ENCODE assay signal across 21 cellular contexts in the genomic region with DNA sequence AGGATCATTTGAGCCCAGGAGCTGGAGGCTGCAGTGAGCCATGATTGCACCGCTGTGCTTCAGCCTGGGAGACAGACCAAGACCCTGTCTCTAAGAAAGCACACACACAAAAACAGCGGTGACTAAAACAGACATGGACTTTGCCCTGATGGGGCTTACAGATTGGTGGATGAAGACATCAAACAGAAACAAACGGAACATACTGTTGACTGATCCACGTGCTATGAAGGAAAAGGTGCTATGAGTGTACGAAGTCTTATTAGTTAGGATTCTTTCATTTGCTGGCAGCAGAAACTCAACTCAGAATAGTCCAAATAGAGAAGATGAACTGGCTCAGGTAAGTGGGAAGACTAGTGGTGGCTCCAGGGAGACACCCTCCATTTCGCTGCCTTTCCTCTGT.
"Had no signal": no experiment of that assay in that cellular context is flagged by ENCODE, and none has a peak within 500 bp of the region (broad histone marks: within the 10 kb centered on the region; RNA-seq: fewer than 3 reads in every experiment).

No MANE protein-coding gene starts in this region.

- H3K4me1 ChIP-seq: esophagus muscularis mucosa, gastrocnemius medialis, heart right ventricle, left lung, lower lobe of right lung had no signal

- FAIRE-seq: colon, endothelial cell of umbilical vein, islet of Langerhans had no signal

- DNase-seq: dermis blood vessel endothelial cell; dorsolateral prefrontal cortex; effector CD4-positive, alpha-beta T cell; effector memory CD4-positive, alpha-beta T cell; foreskin melanocyte; gastrocnemius medialis; glutamatergic neuron; head of caudate nucleus; heart right ventricle; hippocampal formation; left cardiac atrium; left lung; left ventricle myocardium superior; lower lobe of right lung; mesenchymal stem cell; midbrain had no signal

- ATAC-seq: gastrocnemius medialis, heart right ventricle, left cardiac atrium, left lung, left ventricle myocardium superior, lower lobe of right lung had no signal

- H3K4me3 ChIP-seq: coronary artery, dorsolateral prefrontal cortex, esophagus muscularis mucosa, gastrocnemius medialis, heart right ventricle, left lung, lower lobe of right lung had no signal

- H3K27ac ChIP-seq: coronary artery, dorsolateral prefrontal cortex, esophagus muscularis mucosa, gastrocnemius medialis, heart right ventricle, left lung, lower lobe of right lung had no signal

- H3K36me3 ChIP-seq: esophagus muscularis mucosa, gastrocnemius medialis, heart right ventricle, left lung, lower lobe of right lung had no signal

- H3K9me3 ChIP-seq: gastrocnemius medialis, left lung, lower lobe of right lung had no signal

- H3K27me3 ChIP-seq: gastrocnemius medialis, heart right ventricle, left lung had no signal
